Comparison of ENCODE assay signal across 22 cellular contexts in genomic region chr19:14012378-14012915, GRCh38. TPM values are rescaled to one million over a fixed set of nuclear protein-coding genes. Genes with fewer than 3 reads are reported as not detected.
DNase-seq lines count a peak whose midpoint lies in the region; ATAC-seq, FAIRE-seq and TF ChIP-seq lines count a peak whose summit lies in the region.
"Had no signal": no experiment of that assay in that cellular context is flagged by ENCODE, and none has a peak within 500 bp of the region (broad histone marks: within the 10 kb centered on the region; RNA-seq: fewer than 3 reads in every experiment).

No MANE protein-coding gene starts in this region.

- BruUV-seq in GM12878 (replicated peaks; lab: Mats Ljungman, UMichigan) = no TSS peak

- H3K4me3 Mint-ChIP-seq in natural killer cell = peak overlapping the region; percentile 10
- H3K4me3 Mint-ChIP-seq in natural killer cell treated with Interleukin-12 subunit alpha and Interleukin-12 subunit beta and Interleukin-15 and Interleukin-18, amount 100 ng/mL, for 72 hours = no peak overlapping the region
- H3K4me3 Mint-ChIP-seq: CD8-positive, alpha-beta T cell had no signal

- SMC1A ChIA-PET in GM12878 (lab: Charles Lee; ENCODE audit: uncharacterized antibody, unreplicated experiment) = interaction anchor here (0.6 to 1.2 kb wide), 3 partner anchors 10 to 322 kb away, joined by 3 read pairs; no protein-coding TSS in a partner anchor

- no peaks in the 10 kb centered on the region for H3K9me3 ChIP-seq in GM12878 (replicated peaks; ENCODE audit: control insufficient read depth, insufficient read depth, low read length)
- H3K9me3 ChIP-seq: BLaER1, Caco-2, HAP-1 had no signal

- POLR2A ChIA-PET in GM12878 (lab: Charles Lee) = interaction anchor here (0.6 kb wide), 1 partner anchor 212 kb away, joined by 7 read pairs; no protein-coding TSS in a partner anchor

- H3K4me3 ChIP-seq in GM12865 (ENCODE audit: low read depth, low read length) (no peak overlapping the region), GM12878 (no peak overlapping the region)
- H3K4me3 ChIP-seq: BLaER1, HAP-1 had no signal

- no peaks in the 10 kb centered on the region for H3K36me3 ChIP-seq in GM12878 (ENCODE audit: control insufficient read depth in 2 of 2, insufficient read depth in 2 of 2, low read length in 1 of 2)
- H3K36me3 ChIP-seq: BLaER1, HAP-1 had no signal

- ATAC-seq in natural killer cell (no peak), GM12878 (no peak)
- no peak for ATAC-seq in natural killer cell treated with Interleukin-12 subunit alpha and Interleukin-12 subunit beta and Interleukin-15 and Interleukin-18, amount 100 ng/mL, for 72 hours
- ATAC-seq: CD8-positive, alpha-beta T cell had no signal

- H3K27me3 Mint-ChIP-seq in natural killer cell (ENCODE audit: low read depth in 2 of 2) = no peaks in the 10 kb centered on the region
- H3K27me3 Mint-ChIP-seq in natural killer cell treated with Interleukin-12 subunit alpha and Interleukin-12 subunit beta and Interleukin-15 and Interleukin-18, amount 100 ng/mL, for 72 hours = no peaks in the 10 kb centered on the region
- H3K27me3 Mint-ChIP-seq: CD4-positive, CD25-positive, alpha-beta regulatory T cell had no signal

- H3K4me2 ChIP-seq in GM12878 (ENCODE audit: control insufficient read depth, insufficient read depth) = no peak overlapping the region
- H3K4me2 ChIP-seq: BLaER1 had no signal

- peaks cover 22% of the 10 kb centered on the region for H3K4me1 ChIP-seq in GM12878 (ENCODE audit: control insufficient read depth, insufficient read depth, low read length)
- H3K4me1 ChIP-seq: Caco-2, HAP-1 had no signal

- H3K9ac ChIP-seq in GM12878 (ENCODE audit: control insufficient read depth, insufficient read depth, low read length) = no peak overlapping the region
- H3K9ac ChIP-seq: BLaER1 had no signal

- H4K20me1 ChIP-seq in GM12878 (ENCODE audit: control insufficient read depth, insufficient read depth) = no peaks in the 10 kb centered on the region
- H4K20me1 ChIP-seq: BLaER1 had no signal

- no peak for TF ChIP-seq POLR2A in GM12878 (IDR thresholded peaks at IDR 0.05; ENCODE audit: low read depth, low read length)

- CTCF ChIA-PET in GM12878 (lab: Yijun Ruan, JAX) = no interaction called here

- TF ChIP-seq RAD21 in GM12878 (IDR thresholded peaks at IDR 0.05; ENCODE audit: insufficient read depth, low read depth, low read length) = no peak

- in situ Hi-C loops in GM12878 (cut with MboI) = loop anchor here (10.0 kb wide), 1 partner anchor 848 kb away; no protein-coding TSS in a partner anchor

- TF ChIP-seq EP300 in GM12878 (IDR thresholded peaks at IDR 0.05; ENCODE audit: borderline replicate concordance in 1 of 2, control insufficient read depth in 1 of 2, low read depth in 2 of 2, low read length in 2 of 2) = no peak

- TF ChIP-seq CTCF in natural killer cell (IDR thresholded peaks at IDR 0.05) = no peak
- TF ChIP-seq CTCF in GM12865 (IDR thresholded peaks at IDR 0.05; ENCODE audit: insufficient read depth, low read depth, low read length, missing control alignments) = no peak
- no peak for TF ChIP-seq CTCF in GM12878 (IDR thresholded peaks at IDR 0.05 in 2 of 3, conservative IDR thresholded peaks at IDR 0.05 in 1 of 3; ENCODE audit: control insufficient read depth in 2 of 3, extremely low read depth in 1 of 3, insufficient read depth in 1 of 3, low read depth in 3 of 3, low read length in 3 of 3)

- no peak overlapping the region for H2AFZ ChIP-seq in GM12878 (ENCODE audit: control insufficient read depth, low read depth, low read length)

- H3K4me1 Mint-ChIP-seq in natural killer cell = peaks cover 6% of the 10 kb centered on the region in 2 donors
- H3K4me1 Mint-ChIP-seq in natural killer cell treated with Interleukin-12 subunit alpha and Interleukin-12 subunit beta and Interleukin-15 and Interleukin-18, amount 100 ng/mL, for 72 hours (ENCODE audit: low read depth in 2 of 2) = peaks cover 5 to 9% of the 10 kb centered on the region in 2 donors

- WGBS in GM12878 (ENCODE audit: insufficient coverage, insufficient replicate concordance, low lambda C conversion rate, missing lambda C conversion rate) = 14% methylated on average over 2 of the region's 2 CpGs

- H3K27ac ChIP-seq in GM12878 (ENCODE audit: control insufficient read depth, insufficient read depth) = no peak overlapping the region
- H3K27ac ChIP-seq: BLaER1, C4-2B had no signal

- no peaks in the 10 kb centered on the region for H3K27me3 ChIP-seq in GM12878 (replicated peaks in 1 of 2; ENCODE audit: control insufficient read depth in 2 of 2, insufficient read depth in 2 of 2, low read length in 1 of 2)
- H3K27me3 ChIP-seq: BLaER1 had no signal

- no peak overlapping the region for H3K27ac Mint-ChIP-seq in natural killer cell
- H3K27ac Mint-ChIP-seq in natural killer cell treated with Interleukin-12 subunit alpha and Interleukin-12 subunit beta and Interleukin-15 and Interleukin-18, amount 100 ng/mL, for 72 hours = no peak overlapping the region
- H3K27ac Mint-ChIP-seq: CD4-positive, CD25-positive, alpha-beta regulatory T cell; CD8-positive, alpha-beta T cell had no signal

- no peak for FAIRE-seq in GM12878 (lab: Jason Lieb, UNC)
- FAIRE-seq: GM12892, H54 had no signal

- no peaks in the 10 kb centered on the region for H3K9me3 Mint-ChIP-seq in natural killer cell
- no peaks in the 10 kb centered on the region for H3K9me3 Mint-ChIP-seq in natural killer cell treated with Interleukin-12 subunit alpha and Interleukin-12 subunit beta and Interleukin-15 and Interleukin-18, amount 100 ng/mL, for 72 hours
- H3K9me3 Mint-ChIP-seq: CD4-positive, CD25-positive, alpha-beta regulatory T cell; CD8-positive, alpha-beta T cell had no signal

- no peaks in the 10 kb centered on the region for H3K36me3 Mint-ChIP-seq in natural killer cell
- no peaks in the 10 kb centered on the region for H3K36me3 Mint-ChIP-seq in natural killer cell treated with Interleukin-12 subunit alpha and Interleukin-12 subunit beta and Interleukin-15 and Interleukin-18, amount 100 ng/mL, for 72 hours
- H3K36me3 Mint-ChIP-seq: CD4-positive, CD25-positive, alpha-beta regulatory T cell; CD8-positive, alpha-beta T cell had no signal

- DNase-seq in natural killer cell = no peak
- no peak for DNase-seq in natural killer cell treated with Interleukin-12 subunit alpha and Interleukin-12 subunit beta and Interleukin-15 and Interleukin-18, amount 100 ng/mL, for 72 hours (ENCODE audit: low spot score)
- DNase-seq in GM12865 (ENCODE audit: low read depth) = peak; percentile 21
- no peak for DNase-seq in GM12878 (ENCODE audit: low read depth, low spot score)
- no peak for DNase-seq in HK-2 (ENCODE audit: unreplicated experiment)
- no peak for DNase-seq in SKM-1 (lab: John Stamatoyannopoulos, UW; ENCODE audit: unreplicated experiment)
- no peak for DNase-seq in foreskin melanocyte
- DNase-seq: Caco-2; CD4-positive, CD25-positive, alpha-beta regulatory T cell; CD8-positive, alpha-beta T cell; DMS153; DND-41; EL; GDM1; GOT3 had no signal

- no peaks in the 10 kb centered on the region for H3K79me2 ChIP-seq in GM12878 (ENCODE audit: control insufficient read depth, insufficient read depth, low read length)

- RAD21 ChIA-PET in GM12878 (lab: Charles Lee; ENCODE audit: unreplicated experiment) = interaction anchor here (0.6 kb wide), 1 partner anchor 8 kb away, joined by 3 read pairs; no protein-coding TSS in a partner anchor

- intact Hi-C loops in natural killer cell (cut with micrococcal nuclease) = no loop called here
- intact Hi-C loops in GM12878 (cut with micrococcal nuclease; ENCODE audit: unreplicated experiment) = no loop called here

RNA-seq across cellular contexts. Expression of gene RFX1, which starts 6.3 kb away (rescaled TPM):
- total RNA-seq in natural killer cell (10 to 100 TPM; 26.0 to 31.8 (median 30.5) TPM), GM12878 (2014; rRNA removed) (1.1 and 2.5 TPM in 2 replicates), GM12878 (2014; rRNA removed; fragmentation: Illumina TruSeq; extraction: Trizol) (0.37 and 0.81 TPM in 2 replicates), GM12878 (2021) (8.2 and 11.0 TPM in 2 replicates)
- total RNA-seq in natural killer cell treated with Interleukin-12 subunit alpha and Interleukin-12 subunit beta and Interleukin-15 and Interleukin-18, amount 100 ng/mL, for 72 hours = 10 to 100 TPM; 13.4 to 16.4 TPM
- total RNA-seq in GM12878 (2013; cell fraction: nucleolus; rRNA removed) = 3.1 and 3.4 TPM in 2 replicates
- 0.92 TPM for polyA plus RNA-seq in GM12878 (2011; ENCODE audit: low read depth)
- polyA plus RNA-seq in GM12878 (2011; rRNA removed) (0.29 and 0.39 TPM in 2 replicates), GM12878 (2014; fragmentation: Illumina TruSeq; extraction: Trizol) (0.11 and 0.79 TPM in 2 replicates), GM12878 (2014; fragmentation: Nextera tagmentation; extraction: Ambion mirVana) (under 1 TPM; 0.05 to 0.29 TPM), GM12878 (2014; rRNA removed) (2.6 and 3.5 TPM in 2 replicates), GM12878 (2016; fragmentation: Nextera tagmentation; extraction: Ambion mirVana) (1 to 10 TPM; 2.1 to 3.4 TPM)
- polyA plus RNA-seq in GM12878 (2011; cell fraction: cytosol; rRNA removed) = 0.88 and 1.2 TPM in 2 replicates
- 5.4 and 10.0 TPM in 2 replicates for polyA plus RNA-seq in GM12878 (2011; cell fraction: nucleus; rRNA removed)
- 5.3 and 6.1 TPM in 2 replicates for polyA plus RNA-seq in GM12878 (2012)
- polyA minus RNA-seq in GM12878 (2011; rRNA and poly(A)+ RNA removed) = 0.95 and 1.3 TPM in 2 replicates
- polyA minus RNA-seq in GM12878 (2011; cell fraction: cytosol; rRNA and poly(A)+ RNA removed) = 4.8 and 6.2 TPM in 2 replicates
- polyA minus RNA-seq in GM12878 (2011; cell fraction: nucleus; rRNA and poly(A)+ RNA removed) = 1.5 and 4.6 TPM in 2 replicates

RNA-seq across cellular contexts. Expression of gene RLN3, which starts 15.5 kb away (rescaled TPM):
- not detected for total RNA-seq in natural killer cell
- total RNA-seq in natural killer cell treated with Interleukin-12 subunit alpha and Interleukin-12 subunit beta and Interleukin-15 and Interleukin-18, amount 100 ng/mL, for 72 hours = not detected
- total RNA-seq in GM12878 (2013; cell fraction: nucleolus; rRNA removed) = not detected in 2 replicates
- not detected in 2 replicates for total RNA-seq in GM12878 (2014; rRNA removed)
- not detected in 2 replicates for total RNA-seq in GM12878 (2014; rRNA removed; fragmentation: Illumina TruSeq; extraction: Trizol)
- not detected in 2 replicates for total RNA-seq in GM12878 (2021)
- polyA plus RNA-seq in GM12878 (2011; ENCODE audit: low read depth) = not detected
- not detected in 2 replicates for polyA plus RNA-seq in GM12878 (2011; rRNA removed)
- polyA plus RNA-seq in GM12878 (2011; cell fraction: cytosol; rRNA removed) = not detected in 2 replicates
- not detected in 2 replicates for polyA plus RNA-seq in GM12878 (2011; cell fraction: nucleus; rRNA removed)
- polyA plus RNA-seq in GM12878 (2012) = not detected in 2 replicates
- not detected in 2 replicates for polyA plus RNA-seq in GM12878 (2014; fragmentation: Illumina TruSeq; extraction: Trizol)
- polyA plus RNA-seq in GM12878 (2014; fragmentation: Nextera tagmentation; extraction: Ambion mirVana) = not detected
- polyA plus RNA-seq in GM12878 (2014; rRNA removed) = 0.16 TPM in 1 of 2 replicates, not detected in the other
- not detected for polyA plus RNA-seq in GM12878 (2016; fragmentation: Nextera tagmentation; extraction: Ambion mirVana)
- polyA minus RNA-seq in GM12878 (2011; rRNA and poly(A)+ RNA removed) = not detected in 2 replicates
- not detected in 2 replicates for polyA minus RNA-seq in GM12878 (2011; cell fraction: cytosol; rRNA and poly(A)+ RNA removed)
- not detected in 2 replicates for polyA minus RNA-seq in GM12878 (2011; cell fraction: nucleus; rRNA and poly(A)+ RNA removed)
- total RNA-seq: A172; A673; Caco-2; CD4-positive, CD25-positive, alpha-beta regulatory T cell; CD8-positive, alpha-beta T cell had no signal

RNA-seq across cellular contexts. Expression of gene IL27RA, which starts 19.1 kb away (rescaled TPM):
- total RNA-seq in natural killer cell (10 to 100 TPM; 38.4 to 61.1 (median 58.0) TPM), GM12878 (2014; rRNA removed) (44.6 and 48.7 TPM in 2 replicates), GM12878 (2014; rRNA removed; fragmentation: Illumina TruSeq; extraction: Trizol) (26.3 and 30.0 TPM in 2 replicates), GM12878 (2021) (51.4 and 52.3 TPM in 2 replicates)
- 10 to 100 TPM; 34.9 to 44.0 TPM for total RNA-seq in natural killer cell treated with Interleukin-12 subunit alpha and Interleukin-12 subunit beta and Interleukin-15 and Interleukin-18, amount 100 ng/mL, for 72 hours
- 30.7 and 34.5 TPM in 2 replicates for total RNA-seq in GM12878 (2013; cell fraction: nucleolus; rRNA removed)
- polyA plus RNA-seq in GM12878 (2011; ENCODE audit: low read depth) = 7.8 TPM
- polyA plus RNA-seq in GM12878 (2011; rRNA removed) (43.0 and 63.5 TPM in 2 replicates), GM12878 (2014; fragmentation: Illumina TruSeq; extraction: Trizol) (19.6 and 36.1 TPM in 2 replicates), GM12878 (2014; fragmentation: Nextera tagmentation; extraction: Ambion mirVana) (10 to 100 TPM in 1 of 2 experiments, 1 to 10 TPM in 1; 8.4 to 13.1 TPM), GM12878 (2014; rRNA removed) (40.8 and 43.0 TPM in 2 replicates), GM12878 (2016; fragmentation: Nextera tagmentation; extraction: Ambion mirVana) (10 to 100 TPM; 41.6 to 48.4 TPM)
- polyA plus RNA-seq in GM12878 (2011; cell fraction: cytosol; rRNA removed) = 63.1 and 75.8 TPM in 2 replicates
- polyA plus RNA-seq in GM12878 (2011; cell fraction: nucleus; rRNA removed) = 51.9 and 54.3 TPM in 2 replicates
- polyA plus RNA-seq in GM12878 (2012) = 15.1 and 16.4 TPM in 2 replicates
- polyA minus RNA-seq in GM12878 (2011; rRNA and poly(A)+ RNA removed) = 25.6 and 49.2 TPM in 2 replicates
- polyA minus RNA-seq in GM12878 (2011; cell fraction: cytosol; rRNA and poly(A)+ RNA removed) = 21.1 and 22.8 TPM in 2 replicates
- 11.4 and 17.2 TPM in 2 replicates for polyA minus RNA-seq in GM12878 (2011; cell fraction: nucleus; rRNA and poly(A)+ RNA removed)

RNA-seq across cellular contexts. Expression of gene PALM3, which starts 49.4 kb away (rescaled TPM):
- not detected for total RNA-seq in natural killer cell
- not detected for total RNA-seq in natural killer cell treated with Interleukin-12 subunit alpha and Interleukin-12 subunit beta and Interleukin-15 and Interleukin-18, amount 100 ng/mL, for 72 hours
- total RNA-seq in GM12878 (2013; cell fraction: nucleolus; rRNA removed) = not detected in 2 replicates
- not detected in 2 replicates for total RNA-seq in GM12878 (2014; rRNA removed)
- not detected in 2 replicates for total RNA-seq in GM12878 (2014; rRNA removed; fragmentation: Illumina TruSeq; extraction: Trizol)
- not detected in 2 replicates for total RNA-seq in GM12878 (2021)
- polyA plus RNA-seq in GM12878 (2011; ENCODE audit: low read depth) = not detected
- not detected in 2 replicates for polyA plus RNA-seq in GM12878 (2011; rRNA removed)
- 0.03 TPM in 1 of 2 replicates, not detected in the other for polyA plus RNA-seq in GM12878 (2011; cell fraction: cytosol; rRNA removed)
- polyA plus RNA-seq in GM12878 (2011; cell fraction: nucleus; rRNA removed) = 0.07 TPM in 1 of 2 replicates, not detected in the other
- not detected in 2 replicates for polyA plus RNA-seq in GM12878 (2012)
- polyA plus RNA-seq in GM12878 (2014; fragmentation: Illumina TruSeq; extraction: Trizol) = not detected in 2 replicates
- not detected for polyA plus RNA-seq in GM12878 (2014; fragmentation: Nextera tagmentation; extraction: Ambion mirVana)
- polyA plus RNA-seq in GM12878 (2014; rRNA removed) = not detected in 2 replicates
- under 1 TPM in 1 of 2 experiments, not detected in 1; 0.07 TPM for polyA plus RNA-seq in GM12878 (2016; fragmentation: Nextera tagmentation; extraction: Ambion mirVana)
- not detected in 2 replicates for polyA minus RNA-seq in GM12878 (2011; rRNA and poly(A)+ RNA removed)
- not detected in 2 replicates for polyA minus RNA-seq in GM12878 (2011; cell fraction: cytosol; rRNA and poly(A)+ RNA removed)
- polyA minus RNA-seq in GM12878 (2011; cell fraction: nucleus; rRNA and poly(A)+ RNA removed) = not detected in 2 replicates
- total RNA-seq: CD4-positive, CD25-positive, alpha-beta regulatory T cell; CD8-positive, alpha-beta T cell had no signal
- polyA plus RNA-seq: CD4-positive, CD25-positive, alpha-beta regulatory T cell had no signal
